ENCODE assay signal across 15 cellular contexts in genomic region chr12:31272607-31273225, GRCh38. TPM values are rescaled to one million over a fixed set of nuclear protein-coding genes. Genes with fewer than 3 reads are reported as not detected.
DNase-seq lines count a peak whose midpoint lies in the region; ATAC-seq, FAIRE-seq and TF ChIP-seq lines count a peak whose summit lies in the region.
"Had no signal": no experiment of that assay in that cellular context is flagged by ENCODE, and none has a peak within 500 bp of the region (broad histone marks: within the 10 kb centered on the region; RNA-seq: fewer than 3 reads in every experiment).

No MANE protein-coding gene starts in this region.

- no peak overlapping the region for H3K9ac ChIP-seq in SK-N-MC (ENCODE audit: insufficient read length)
- no peak overlapping the region for H3K9ac ChIP-seq in K562 (ENCODE audit: insufficient read depth in 1 of 2, low read depth in 2 of 2, low read length in 2 of 2)
- H3K9ac ChIP-seq: neural progenitor cell had no signal

- H3K27ac Mint-ChIP-seq in type B pancreatic cell, result peak overlapping the region; percentile 35
- H3K27ac Mint-ChIP-seq: activated naive CD8-positive, alpha-beta T cell; neural progenitor cell; stimulated activated naive CD8-positive, alpha-beta T cell treated with anti-CD3 and anti-CD28 coated beads, Interleukin-15, Interleukin-2, amounts not matched to agents 100 ng/mL and 50 ng/mL, for 24 hours had no signal

- in situ Hi-C loops in K562 (cut with MboI), result no loop called here
- in situ Hi-C loops in transverse colon (cut with MboI; ENCODE audit: low pct_ligation_motif_present in 1 of 4, low pct_unique_long_range_greater_than_20kb in 1 of 4, low sequenced_read_pairs in 3 of 4), result no loop called here

- H3K36me3 Mint-ChIP-seq in type B pancreatic cell, result peaks cover 42% of the 10 kb centered on the region

- TF ChIP-seq CTCF in cardiac muscle cell (IDR thresholded peaks at IDR 0.05; ENCODE audit: low read depth, low read length) (no peak), K562 (IDR thresholded peaks at IDR 0.05 in 2 of 3, conservative IDR thresholded peaks at IDR 0.05 in 1 of 3; ENCODE audit: insufficient read depth in 2 of 3, low read depth in 1 of 3, low read length in 3 of 3) (no peak), type B pancreatic cell (conservative IDR thresholded peaks at IDR 0.05) (no peak), transverse colon (IDR thresholded peaks at IDR 0.05) (no peak)

- H3K4me3 ChIP-seq in cardiac muscle cell (no peak overlapping the region), right cardiac atrium (ENCODE audit: low read length) (no peak overlapping the region), SK-N-MC (no peak overlapping the region), K562 (no peak overlapping the region), transverse colon (no peak overlapping the region)
- H3K4me3 ChIP-seq: neural progenitor cell, pancreas had no signal

- DNase-seq in cardiac muscle cell (ENCODE audit: low read depth in 1 of 2, low spot score in 1 of 2), result no peak
- DNase-seq in right cardiac atrium, result no peak
- DNase-seq in SK-N-MC (ENCODE audit: low read depth, low spot score), result no peak
- no peak for DNase-seq in K562 (ENCODE audit: extremely low read depth in 1 of 4, low spot score in 3 of 4)
- no peak for DNase-seq in type B pancreatic cell (ENCODE audit: extremely low spot score, unreplicated experiment)
- DNase-seq in globus pallidus (ENCODE audit: low spot score), result no peak
- no peak for DNase-seq in dermis blood vessel endothelial cell
- no peak for DNase-seq in transverse colon
- DNase-seq: Right ventricle myocardium superior had no signal

- TF ChIP-seq POLR2A in K562 (conservative IDR thresholded peaks at IDR 0.05) (no peak; the same call in 1 of the 2 replicates), transverse colon (IDR thresholded peaks at IDR 0.05) (no peak)

- CTCF ChIA-PET in K562 (lab: Yijun Ruan, JAX; ENCODE audit: low intra/inter-chr PET ratio), result interaction anchor here (0.7 to 1.5 kb wide), 4 partner anchors 11 to 425 kb away, joined by 4 to 16 read pairs (median 8); no protein-coding TSS in a partner anchor

- BruUV-seq in K562 (replicated peaks; lab: Mats Ljungman, UMichigan), result TSS peak; percentile 8

- no peak for FAIRE-seq in K562 (lab: Jason Lieb, UNC)
- FAIRE-seq: pancreas had no signal

- no peaks in the 10 kb centered on the region for H3K27me3 Mint-ChIP-seq in type B pancreatic cell
- H3K27me3 Mint-ChIP-seq: activated naive CD8-positive, alpha-beta T cell; stimulated activated naive CD8-positive, alpha-beta T cell treated with anti-CD3 and anti-CD28 coated beads, Interleukin-15, Interleukin-2, amounts not matched to agents 100 ng/mL and 50 ng/mL, for 24 hours had no signal

- no peaks in the 10 kb centered on the region for H3K9me3 Mint-ChIP-seq in type B pancreatic cell
- H3K9me3 Mint-ChIP-seq: activated T-cell treated with anti-CD3 and anti-CD28 coated beads, Interleukin-2, amount 50 U/mL, for 4 hours; neural progenitor cell; stimulated activated naive CD8-positive, alpha-beta T cell treated with anti-CD3 and anti-CD28 coated beads, Interleukin-15, Interleukin-2, amounts not matched to agents 100 ng/mL and 50 ng/mL, for 24 hours had no signal

- POLR2A ChIA-PET in K562 (lab: Yijun Ruan, JAX), result no interaction called here

- H3K4me3 Mint-ChIP-seq in type B pancreatic cell, result no peak overlapping the region
- H3K4me3 Mint-ChIP-seq: activated naive CD8-positive, alpha-beta T cell; activated T-cell treated with anti-CD3 and anti-CD28 coated beads, Interleukin-2, amount 50 U/mL, for 4 hours; neural progenitor cell; stimulated activated naive CD8-positive, alpha-beta T cell treated with anti-CD3 and anti-CD28 coated beads, Interleukin-15, Interleukin-2, amounts not matched to agents 100 ng/mL and 50 ng/mL, for 24 hours had no signal

- TF ChIP-seq EP300 in K562 (IDR thresholded peaks at IDR 0.05; ENCODE audit: low read length), result no peak
- TF ChIP-seq EP300 in transverse colon (IDR thresholded peaks at IDR 0.05; ENCODE audit: low read depth), result no peak

- 90% methylated on average over 4 of the region's 4 CpGs for WGBS in right cardiac atrium
- 79% methylated on average over 4 of the region's 4 CpGs for WGBS in K562 (ENCODE audit: insufficient coverage, low coverage, missing lambda C conversion rate)
- WGBS in transverse colon (ENCODE audit: low coverage in 1 of 2), 2 donors, result 88 to 90% methylated on average over 3 to 4 of the region's 4 CpGs

- H3K9me1 ChIP-seq in K562 (ENCODE audit: control insufficient read depth, insufficient read depth, low read length), result no peaks in the 10 kb centered on the region

- peaks cover 4% of the 10 kb centered on the region for H3K4me1 Mint-ChIP-seq in type B pancreatic cell (ENCODE audit: unreplicated experiment)
- H3K4me1 Mint-ChIP-seq: neural progenitor cell had no signal

- TF ChIP-seq RAD21 in K562 (CRISPR knock-in tag; conservative IDR thresholded peaks at IDR 0.05 in 1 of 2, IDR thresholded peaks at IDR 0.05 in 1 of 2), result no peak

- no peaks in the 10 kb centered on the region for H3K36me3 ChIP-seq in cardiac muscle cell
- peaks cover 24% of the 10 kb centered on the region for H3K36me3 ChIP-seq in SK-N-MC (ENCODE audit: insufficient read depth, low read length)
- H3K36me3 ChIP-seq in K562 (ENCODE audit: control insufficient read depth, insufficient read depth, low read length), result peaks cover 22% of the 10 kb centered on the region; the same call in 2 of the 3 replicates
- H3K36me3 ChIP-seq in transverse colon, result no peaks in the 10 kb centered on the region
- H3K36me3 ChIP-seq: pancreas had no signal

- H3K27me3 ChIP-seq in cardiac muscle cell (no peaks in the 10 kb centered on the region), right cardiac atrium (ENCODE audit: control insufficient read depth, insufficient read depth) (no peaks in the 10 kb centered on the region), K562 (ENCODE audit: control insufficient read depth in 2 of 2, insufficient read depth in 2 of 2, low read length in 2 of 2) (no peaks in the 10 kb centered on the region), transverse colon (no peaks in the 10 kb centered on the region)
- H3K27me3 ChIP-seq: neural progenitor cell, pancreas had no signal

- 0 out of 2 replicates have a peak, but pooled peaks cover 2% of the 10 kb centered on the region for H4K20me1 ChIP-seq in K562 (replicated peaks; ENCODE audit: control insufficient read depth, insufficient read depth, low read length)

- ATAC-seq in right cardiac atrium (no peak), K562 (peak; percentile 20; the same call in 2 of the 3 replicates)

- no peaks in the 10 kb centered on the region for H3K4me1 ChIP-seq in cardiac muscle cell (ENCODE audit: low read depth)
- no peaks in the 10 kb centered on the region for H3K4me1 ChIP-seq in right cardiac atrium (ENCODE audit: control insufficient read depth, insufficient read depth, low read length)
- no peaks in the 10 kb centered on the region for H3K4me1 ChIP-seq in K562 (replicated peaks in 1 of 2; ENCODE audit: control insufficient read depth in 2 of 2, insufficient read depth in 2 of 2, low read length in 2 of 2)
- no peaks in the 10 kb centered on the region for H3K4me1 ChIP-seq in transverse colon
- H3K4me1 ChIP-seq: neural progenitor cell, pancreas had no signal

- intact Hi-C loops in right cardiac atrium (cut with DNase I), result loop anchor here in 2 of 4 donors (5.0 to 10.0 kb wide), 2 partner anchors 418 to 425 kb away; no protein-coding TSS in a partner anchor
- intact Hi-C loops in K562 (cut with micrococcal nuclease), result no loop called here
- intact Hi-C loops in transverse colon (cut with DNase I; ENCODE audit: low total_unique reads), result no loop called here

- H2AFZ ChIP-seq in K562 (ENCODE audit: low read depth, low read length), result no peak overlapping the region
- H2AFZ ChIP-seq: neural progenitor cell had no signal

- H3K79me2 ChIP-seq in K562 (ENCODE audit: control insufficient read depth, insufficient read depth, low read length), result no peaks in the 10 kb centered on the region

- H3K4me2 ChIP-seq in K562 (ENCODE audit: insufficient read depth, low read length), result no peak overlapping the region
- H3K4me2 ChIP-seq: neural progenitor cell had no signal

- no peaks in the 10 kb centered on the region for H3K9me3 ChIP-seq in cardiac muscle cell (ENCODE audit: low read depth)
- H3K9me3 ChIP-seq in right cardiac atrium (ENCODE audit: control insufficient read depth, low read length), result no peaks in the 10 kb centered on the region
- no peaks in the 10 kb centered on the region for H3K9me3 ChIP-seq in SK-N-MC (ENCODE audit: low read depth, low read length)
- no peaks in the 10 kb centered on the region for H3K9me3 ChIP-seq in K562 (replicated peaks; ENCODE audit: control insufficient read depth, insufficient read depth, low read depth, low read length)
- no peaks in the 10 kb centered on the region for H3K9me3 ChIP-seq in transverse colon
- H3K9me3 ChIP-seq: pancreas had no signal

- H3K27ac ChIP-seq in cardiac muscle cell (peak overlapping the region; percentile 36), right cardiac atrium (ENCODE audit: low read length) (no peak overlapping the region), SK-N-MC (peak overlapping the region; percentile 36; the same call in 1 of the 2 replicates), K562 (ENCODE audit: extremely low read depth, low read depth, low read length) (no peak overlapping the region), transverse colon (no peak overlapping the region)
- H3K27ac ChIP-seq: epithelial cell of prostate, neural progenitor cell, pancreas had no signal

RNA-seq across cellular contexts. Expression of gene SINHCAF, which starts 53.2 kb away (rescaled TPM):
- total RNA-seq in cardiac muscle cell (137 and 176 TPM in 2 replicates), right cardiac atrium (10 to 100 TPM in 3 of 4 donors, 1 to 10 TPM in 1; 9.4 to 15.2 (median 13.9) TPM), K562 (2014; rRNA removed) (57.6 and 73.2 TPM in 2 replicates), K562 (2014; rRNA removed; fragmentation: Illumina TruSeq; extraction: Trizol) (118 and 135 TPM in 2 replicates), K562 (2015; rRNA removed; fragmentation: Illumina TruSeq; extraction: Trizol) (75.4 and 94.6 TPM in 2 replicates), K562 (2021) (99.3 and 110 TPM in 2 replicates), type B pancreatic cell (ENCODE audit: low replicate concordance) (154 and 285 TPM in 2 replicates), dermis blood vessel endothelial cell (99.3 and 136 TPM in 2 replicates), transverse colon (100 to 1,000 TPM in 1 of 4 donors, 10 to 100 TPM in 3; 16.8 to 135 (median 64.8) TPM)
- polyA plus RNA-seq in cardiac muscle cell (102 and 172 TPM in 2 replicates), right cardiac atrium (9.1 TPM), K562 (2011; rRNA removed) (83.8 and 100 TPM in 2 replicates), K562 (2014; fragmentation: Illumina TruSeq; extraction: Trizol) (157 and 185 TPM in 2 replicates), K562 (2014; fragmentation: Nextera tagmentation; extraction: Ambion mirVana) (100 to 1,000 TPM; 141 to 165 TPM), K562 (2014; rRNA removed) (76.8 and 105 TPM in 2 replicates)
- 40.4 and 89.7 TPM in 2 replicates for total RNA-seq in K562 (2011; cell fraction: chromatin; rRNA removed; ENCODE audit: low replicate concordance)
- 29.2 and 31.7 TPM in 2 replicates for total RNA-seq in K562 (2011; cell fraction: nucleolus; rRNA removed)
- total RNA-seq in K562 (2011; cell fraction: nucleoplasm; rRNA removed), result 62.3 and 112 TPM in 2 replicates
- 17.5 and 41.7 TPM in 2 replicates for polyA plus RNA-seq in K562 (2011; cell fraction: cytosol; rRNA removed)
- 24.2 and 26.2 TPM in 2 replicates for polyA plus RNA-seq in K562 (2011; cell fraction: nucleus; rRNA removed)
- 45.8 and 57.9 TPM in 2 replicates for polyA plus RNA-seq in K562 (2012)
- 70.8 and 77.5 TPM in 2 replicates for polyA minus RNA-seq in K562 (2011; rRNA and poly(A)+ RNA removed)
- polyA minus RNA-seq in K562 (2011; cell fraction: cytosol; rRNA and poly(A)+ RNA removed), result 42.1 and 62.9 TPM in 2 replicates
- polyA minus RNA-seq in K562 (2011; cell fraction: nucleus; rRNA and poly(A)+ RNA removed), result 29.1 and 38.5 TPM in 2 replicates

Comparison
In these comparisons a context has a peak if more than half of its experiments do, and no peak if none do; other contexts are left out.
1. H3K27ac ChIP-seq: peak in cardiac muscle cell (single experiment) and SK-N-MC (single experiment); none in right cardiac atrium (single experiment), K562 (single experiment) and transverse colon (0 of 4).